Comparison of ENCODE assay signal across 1 cellular context in the genomic region with DNA sequence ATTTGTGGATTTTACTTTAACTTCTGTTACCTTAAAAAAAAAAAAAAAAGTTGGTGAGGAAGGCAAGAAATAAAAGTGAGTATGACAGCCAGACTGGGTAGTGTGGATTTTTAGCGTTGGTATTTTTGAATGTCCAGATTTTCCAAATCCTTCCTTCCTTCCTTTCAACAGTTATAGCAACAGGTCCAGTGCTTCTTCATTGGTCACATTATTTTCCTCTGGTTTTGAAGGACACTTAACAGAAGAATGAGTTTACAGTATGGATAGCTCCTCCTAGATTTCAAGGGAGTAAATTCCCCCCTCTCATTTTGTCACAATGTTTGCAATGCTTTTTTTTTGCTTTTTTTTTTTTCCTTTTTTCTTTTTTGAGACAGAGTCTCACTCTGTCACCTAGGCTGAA.
TF ChIP-seq lines count a peak whose summit lies in the region.

No MANE protein-coding gene starts in this region.

TF ChIP-seq in HepG2, 621 proteins besides CTCF, POLR2A, EP300 and RAD21:
- TF ChIP-seq, protein P1, sequence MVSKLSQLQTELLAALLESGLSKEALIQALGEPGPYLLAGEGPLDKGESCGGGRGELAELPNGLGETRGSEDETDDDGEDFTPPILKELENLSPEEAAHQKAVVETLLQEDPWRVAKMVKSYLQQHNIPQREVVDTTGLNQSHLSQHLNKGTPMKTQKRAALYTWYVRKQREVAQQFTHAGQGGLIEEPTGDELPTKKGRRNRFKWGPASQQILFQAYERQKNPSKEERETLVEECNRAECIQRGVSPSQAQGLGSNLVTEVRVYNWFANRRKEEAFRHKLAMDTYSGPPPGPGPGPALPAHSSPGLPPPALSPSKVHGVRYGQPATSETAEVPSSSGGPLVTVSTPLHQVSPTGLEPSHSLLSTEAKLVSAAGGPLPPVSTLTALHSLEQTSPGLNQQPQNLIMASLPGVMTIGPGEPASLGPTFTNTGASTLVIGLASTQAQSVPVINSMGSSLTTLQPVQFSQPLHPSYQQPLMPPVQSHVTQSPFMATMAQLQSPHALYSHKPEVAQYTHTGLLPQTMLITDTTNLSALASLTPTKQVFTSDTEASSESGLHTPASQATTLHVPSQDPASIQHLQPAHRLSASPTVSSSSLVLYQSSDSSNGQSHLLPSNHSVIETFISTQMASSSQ (IDR thresholded peaks at IDR 0.05; ENCODE audit: low read depth): no peak
- TF ChIP-seq, protein P1 (CRISPR knock-in tag; IDR thresholded peaks at IDR 0.05; ENCODE audit: borderline replicate concordance): no peak
- 0 out of 2 replicates have a peak, but pooled peaks have one; percentile 21 for TF ChIP-seq ARNTL (CRISPR knock-in tag; IDR thresholded peaks at IDR 0.05)
TF ChIP-seq in HepG2: peak in this region for 1.
